8 cellular contexts compared by ENCODE assay signal in genomic region chr9:12723409-12724028, GRCh38. TPM values are rescaled to one million over a fixed set of nuclear protein-coding genes. Genes with fewer than 3 reads are reported as not detected.
DNase-seq lines count a peak whose midpoint lies in the region; ATAC-seq and TF ChIP-seq lines count a peak whose summit lies in the region.

No MANE protein-coding gene starts in this region.

- no TSS peak for BruUV-seq in MCF 10A (replicated peaks; lab: Mats Ljungman, UMichigan)

- no peak overlapping the region for H3K27ac Mint-ChIP-seq in MCF 10A (ENCODE audit: low read depth, unreplicated experiment)
- no peak overlapping the region for H3K27ac Mint-ChIP-seq in CD4-positive, alpha-beta T cell

- ATAC-seq in gastroesophageal sphincter (no peak), upper lobe of right lung (no peak), GM19397 (IDR thresholded peaks at IDR 0.05; ENCODE audit: unreplicated experiment) (no peak), GM18907 (IDR thresholded peaks at IDR 0.05; ENCODE audit: unreplicated experiment) (no peak)
- ATAC-seq in CD4-positive, alpha-beta T cell (ENCODE audit: poor library complexity): no peak

- H3K27me3 ChIP-seq in breast epithelium (no peaks in the 10 kb centered on the region), gastroesophageal sphincter (no peaks in the 10 kb centered on the region), upper lobe of right lung (no peaks in the 10 kb centered on the region)
- H3K27me3 ChIP-seq in CD4-positive, alpha-beta T cell (ENCODE audit: control insufficient read depth, insufficient read depth, low read length): no peaks in the 10 kb centered on the region

- H3K4me3 Mint-ChIP-seq in MCF 10A (ENCODE audit: unreplicated experiment): no peak overlapping the region
- H3K4me3 Mint-ChIP-seq in CD4-positive, alpha-beta T cell: no peak overlapping the region

- CTCF ChIA-PET in MCF 10A (lab: Yijun Ruan, JAX): interaction anchor here (0.6 to 9.4 kb wide), 48 partner anchors 9 to 1244 kb away, joined by 3 to 131 read pairs (median 4); partner anchors contain the start of gene LURAP1L
- CTCF ChIA-PET in CD4-positive, alpha-beta T cell (lab: Charles Lee): no interaction called here

- TF ChIP-seq CTCF in MCF 10A (IDR thresholded peaks at IDR 0.05; ENCODE audit: unreplicated experiment) (peak; percentile 59), breast epithelium (IDR thresholded peaks at IDR 0.05) (peak in 1 of 3 donors; percentile 40), gastroesophageal sphincter (IDR thresholded peaks at IDR 0.05) (peak; percentile 41 to 58 (median 44)), upper lobe of right lung (IDR thresholded peaks at IDR 0.05) (peak; percentile 55)
- no peak for TF ChIP-seq CTCF in CD4-positive, alpha-beta T cell (IDR thresholded peaks at IDR 0.05)

- TF ChIP-seq EP300 in gastroesophageal sphincter (IDR thresholded peaks at IDR 0.05): no peak

- POLR2A ChIA-PET in MCF 10A (lab: Yijun Ruan, JAX): interaction anchor here (0.7 to 3.7 kb wide), 7 partner anchors 50 to 162 kb away, joined by 3 to 29 read pairs (median 9); partner anchors contain the start of gene LURAP1L
- POLR2A ChIA-PET in CD4-positive, alpha-beta T cell (lab: Charles Lee): no interaction called here

- DNase-seq in MCF 10A (ENCODE audit: unreplicated experiment) (peak; percentile 35), breast epithelium (ENCODE audit: low spot score in 2 of 2) (no peak), RPMI8226 (peak; percentile 22), upper lobe of right lung (no peak)
- no peak for DNase-seq in CD4-positive, alpha-beta T cell

- 45 to 50% methylated on average over 4 to 5 of the region's 5 CpGs for WGBS in gastroesophageal sphincter (ENCODE audit: low coverage in 1 of 2), 2 donors

- H3K4me1 ChIP-seq in breast epithelium: no peaks in the 10 kb centered on the region
- H3K4me1 ChIP-seq in gastroesophageal sphincter: peaks cover 0 to 2% (median 0%) of the 10 kb centered on the region in 3 donors
- H3K4me1 ChIP-seq in upper lobe of right lung: no peaks in the 10 kb centered on the region

- no peak overlapping the region for H3K27ac ChIP-seq in breast epithelium
- H3K27ac ChIP-seq in gastroesophageal sphincter: no peak overlapping the region
- H3K27ac ChIP-seq in upper lobe of right lung: no peak overlapping the region
- H3K27ac ChIP-seq in CD4-positive, alpha-beta T cell (ENCODE audit: low read depth, low read length): no peak overlapping the region

- intact Hi-C loops in MCF 10A (cut with micrococcal nuclease): loop anchor here (1.0 to 5.0 kb wide), 7 partner anchors 53 to 689 kb away; no protein-coding TSS in a partner anchor
- intact Hi-C loops in breast epithelium (cut with DNase I; ENCODE audit: low total_unique reads): no loop called here
- intact Hi-C loops in upper lobe of right lung (cut with DNase I): no loop called here
- intact Hi-C loops in CD4-positive, alpha-beta T cell (cut with DNase I, micrococcal nuclease): no loop called here

- H3K4me3 ChIP-seq in breast epithelium (no peak overlapping the region), gastroesophageal sphincter (no peak overlapping the region), upper lobe of right lung (no peak overlapping the region)

- no peak for TF ChIP-seq POLR2A in breast epithelium (IDR thresholded peaks at IDR 0.05)
- TF ChIP-seq POLR2A in gastroesophageal sphincter (IDR thresholded peaks at IDR 0.05): no peak

- H3K9me3 Mint-ChIP-seq in MCF 10A (ENCODE audit: unreplicated experiment): no peaks in the 10 kb centered on the region
- peaks cover 11% of the 10 kb centered on the region for H3K9me3 Mint-ChIP-seq in CD4-positive, alpha-beta T cell

- H3K36me3 ChIP-seq in breast epithelium: no peaks in the 10 kb centered on the region
- no peaks in the 10 kb centered on the region for H3K36me3 ChIP-seq in gastroesophageal sphincter
- no peaks in the 10 kb centered on the region for H3K36me3 ChIP-seq in upper lobe of right lung

- peaks cover 29% of the 10 kb centered on the region for H3K4me1 Mint-ChIP-seq in MCF 10A (ENCODE audit: insufficient read depth, unreplicated experiment)
- no peaks in the 10 kb centered on the region for H3K4me1 Mint-ChIP-seq in CD4-positive, alpha-beta T cell (ENCODE audit: low read depth)

- H3K36me3 Mint-ChIP-seq in MCF 10A (ENCODE audit: insufficient read depth, unreplicated experiment): no peaks in the 10 kb centered on the region
- H3K36me3 Mint-ChIP-seq in CD4-positive, alpha-beta T cell (ENCODE audit: low read depth): no peaks in the 10 kb centered on the region

- H3K27me3 Mint-ChIP-seq in MCF 10A (ENCODE audit: insufficient read depth, unreplicated experiment): no peaks in the 10 kb centered on the region
- no peaks in the 10 kb centered on the region for H3K27me3 Mint-ChIP-seq in CD4-positive, alpha-beta T cell

- H3K9me3 ChIP-seq in breast epithelium (no peaks in the 10 kb centered on the region), gastroesophageal sphincter (no peaks in the 10 kb centered on the region), upper lobe of right lung (no peaks in the 10 kb centered on the region)
- H3K9me3 ChIP-seq in CD4-positive, alpha-beta T cell (ENCODE audit: control insufficient read depth, low read length): no peaks in the 10 kb centered on the region

RNA-seq across cellular contexts. Expression of gene TYRP1, which starts 30.3 kb away (rescaled TPM):
- total RNA-seq in MCF 10A (2022) (not detected in 2 replicates), breast epithelium (not detected), gastroesophageal sphincter (1 to 10 TPM in 1 of 4 donors, under 1 TPM in 1, not detected in 2; 0.81 to 2.2 TPM), upper lobe of right lung (7.1 TPM)
- not detected for total RNA-seq in CD4-positive, alpha-beta T cell

RNA-seq across cellular contexts. Expression of gene LURAP1L, which starts 51.3 kb away (rescaled TPM):
- total RNA-seq in MCF 10A (2022): 59.2 and 80.4 TPM in 2 replicates
- total RNA-seq in breast epithelium: 10 to 100 TPM; 12.3 to 25.2 (median 24.1) TPM
- total RNA-seq in gastroesophageal sphincter: 10 to 100 TPM; 13.7 to 29.6 (median 22.7) TPM
- total RNA-seq in upper lobe of right lung: 32.3 TPM
- total RNA-seq in CD4-positive, alpha-beta T cell: not detected

Comparison
In these comparisons a context has a peak if more than half of its experiments do, and no peak if none do; other contexts are left out.
1. DNase-seq: peak in MCF 10A (single experiment) and RPMI8226 (single experiment); none in breast epithelium (0 of 2), upper lobe of right lung (single experiment) and CD4-positive, alpha-beta T cell (0 of 10).
2. RNA of gene LURAP1L, which starts 51.3 kb away (total RNA-seq): 59.2 to 80.4 TPM in MCF 10A, 32.3 TPM in upper lobe of right lung (single experiment), 13.7 to 29.6 TPM in gastroesophageal sphincter and 12.3 to 25.2 TPM in breast epithelium; not detected in CD4-positive, alpha-beta T cell; every median in the first group is over 10 times any median in the second.